22 cellular contexts compared by ENCODE assay signal in the genomic region with DNA sequence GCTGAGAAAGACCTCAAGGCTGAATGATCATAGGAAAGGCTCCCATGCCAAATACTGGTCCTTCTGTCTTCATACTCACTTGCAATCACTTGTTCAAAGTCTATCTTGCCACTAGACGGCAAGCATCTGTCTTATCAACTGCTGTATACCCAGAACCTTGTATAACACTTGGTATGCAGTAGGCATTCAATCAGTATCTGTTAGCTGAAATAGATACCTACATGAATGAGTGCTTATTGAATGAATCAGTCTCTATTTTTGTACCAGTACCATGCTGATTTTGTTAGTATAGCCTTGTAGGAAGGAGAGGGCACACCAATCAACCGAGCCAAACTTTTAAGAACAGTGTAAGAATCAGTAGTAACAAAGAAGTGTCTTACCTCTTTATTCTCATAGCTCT.
DNase-seq lines count a peak whose midpoint lies in the region; ATAC-seq and TF ChIP-seq lines count a peak whose summit lies in the region.
"Had no signal": no experiment of that assay in that cellular context is flagged by ENCODE, and none has a peak within 500 bp of the region (broad histone marks: within the 10 kb centered on the region; RNA-seq: fewer than 3 reads in every experiment).

No MANE protein-coding gene starts in this region.

- H3K4me1 ChIP-seq in CD4-positive, CD25-positive, alpha-beta regulatory T cell (ENCODE audit: control insufficient read depth, insufficient read depth, low read length, poor library complexity, severe bottlenecking): peaks cover 45% of the 10 kb centered on the region
- H3K4me1 ChIP-seq in CD4-positive, alpha-beta memory T cell (ENCODE audit: insufficient read depth, low read length): peaks cover 64% of the 10 kb centered on the region
- H3K4me1 ChIP-seq in esophagus muscularis mucosa (peaks cover 28 to 46% (median 41%) of the 10 kb centered on the region in 4 donors), lower lobe of right lung (peaks cover 17% of the 10 kb centered on the region)
- H3K4me1 ChIP-seq: BE2C had no signal

- 90% methylated on average over 2 of the region's 2 CpGs for WGBS in esophagus muscularis mucosa

- POLR2A ChIA-PET in CD4-positive, alpha-beta memory T cell (lab: Charles Lee; ENCODE audit: partially characterized antibody): interaction anchor here (0.6 to 5.0 kb wide), 2 partner anchors 32 to 79 kb away, joined by 4 to 43 read pairs; a partner anchor contains a TSS

- H3K4me3 ChIP-seq in CD4-positive, CD25-positive, alpha-beta regulatory T cell (ENCODE audit: low read depth, low read length): no peak overlapping the region
- H3K4me3 ChIP-seq in CD4-positive, alpha-beta memory T cell (ENCODE audit: low read length in 2 of 2): no peak overlapping the region
- H3K4me3 ChIP-seq in esophagus muscularis mucosa (no peak overlapping the region), lower lobe of right lung (no peak overlapping the region)
- H3K4me3 ChIP-seq: SK-N-MC had no signal

- H3K27me3 Mint-ChIP-seq in CD4-positive, CD25-positive, alpha-beta regulatory T cell: no peaks in the 10 kb centered on the region
- H3K27me3 Mint-ChIP-seq in CD4-positive, alpha-beta memory T cell: no peaks in the 10 kb centered on the region
- no peaks in the 10 kb centered on the region for H3K27me3 Mint-ChIP-seq in activated T-helper 17 cell treated with anti-CD3 and anti-CD28 coated beads, Interleukin-2, amount 50 U/mL, for 72 hours

- no peak for DNase-seq in CD4-positive, CD25-positive, alpha-beta regulatory T cell
- DNase-seq in CD4-positive, alpha-beta memory T cell: no peak
- no peak for DNase-seq in esophagus muscularis mucosa (ENCODE audit: extremely low spot score)
- no peak for DNase-seq in Ammon's horn (ENCODE audit: low spot score)
- DNase-seq in lower lobe of right lung: no peak
- DNase-seq in NCI-H128 (lab: John Stamatoyannopoulos, UW; ENCODE audit: unreplicated experiment): no peak
- DNase-seq: BE2C; CD8-positive, alpha-beta T cell; DND-41; H7; IMR-90; Karpas-422; MM.1S; NCI-H1092 treated with DMSO at 0.1 percent for 48 hours; NCI-H1694 treated with DMSO at 0.1 percent for 48 hours; NCI-H2107; NCI-H2227 treated with DMSO at 0.1 percent for 48 hours; NCI-H524 had no signal

- peak overlapping the region; percentile 62 to 95 (median 72) for H3K27ac Mint-ChIP-seq in CD4-positive, CD25-positive, alpha-beta regulatory T cell
- H3K27ac Mint-ChIP-seq in CD4-positive, alpha-beta memory T cell: peak overlapping the region in 6 of 7 donors; percentile 50 to 95 (median 84)
- peak overlapping the region; percentile 99 for H3K27ac Mint-ChIP-seq in activated T-helper 17 cell treated with anti-CD3 and anti-CD28 coated beads, Interleukin-2, amount 50 U/mL, for 72 hours

- no peaks in the 10 kb centered on the region for H3K9me3 ChIP-seq in CD4-positive, CD25-positive, alpha-beta regulatory T cell (ENCODE audit: control insufficient read depth in 2 of 2, low read length in 2 of 2)
- H3K9me3 ChIP-seq in CD4-positive, alpha-beta memory T cell (ENCODE audit: control insufficient read depth in 1 of 2, low read length in 2 of 2): no peaks in the 10 kb centered on the region
- H3K9me3 ChIP-seq in esophagus muscularis mucosa (no peaks in the 10 kb centered on the region), lower lobe of right lung (no peaks in the 10 kb centered on the region)
- H3K9me3 ChIP-seq: BE2C had no signal

- peaks cover 0 to 3% (median 0%) of the 10 kb centered on the region in 7 donors for H3K9me3 Mint-ChIP-seq in CD4-positive, CD25-positive, alpha-beta regulatory T cell
- no peaks in the 10 kb centered on the region for H3K9me3 Mint-ChIP-seq in CD4-positive, alpha-beta memory T cell
- H3K9me3 Mint-ChIP-seq in activated T-helper 17 cell treated with anti-CD3 and anti-CD28 coated beads, Interleukin-2, amount 50 U/mL, for 72 hours: no peaks in the 10 kb centered on the region
- H3K9me3 Mint-ChIP-seq: CD8-positive, alpha-beta T cell had no signal

- H3K36me3 ChIP-seq in CD4-positive, CD25-positive, alpha-beta regulatory T cell (ENCODE audit: control insufficient read depth, insufficient read depth, low read length): peaks cover 43% of the 10 kb centered on the region
- no peaks in the 10 kb centered on the region for H3K36me3 ChIP-seq in CD4-positive, alpha-beta memory T cell (ENCODE audit: insufficient read depth, low read length)
- H3K36me3 ChIP-seq in esophagus muscularis mucosa: peaks cover 7 to 44% (median 25%) of the 10 kb centered on the region in 4 donors
- H3K36me3 ChIP-seq in lower lobe of right lung: no peaks in the 10 kb centered on the region
- H3K36me3 ChIP-seq: BE2C had no signal

- peaks cover 33 to 75% (median 57%) of the 10 kb centered on the region in 4 donors for H3K4me1 Mint-ChIP-seq in CD4-positive, CD25-positive, alpha-beta regulatory T cell
- H3K4me1 Mint-ChIP-seq in CD4-positive, alpha-beta memory T cell: peaks cover 49 to 76% (median 62%) of the 10 kb centered on the region in 4 donors
- peaks cover 30% of the 10 kb centered on the region for H3K4me1 Mint-ChIP-seq in activated T-helper 17 cell treated with anti-CD3 and anti-CD28 coated beads, Interleukin-2, amount 50 U/mL, for 72 hours

- TF ChIP-seq POLR2A in esophagus muscularis mucosa (IDR thresholded peaks at IDR 0.05; ENCODE audit: low read depth): no peak

- CTCF ChIA-PET in CD4-positive, alpha-beta memory T cell (lab: Charles Lee; ENCODE audit: partially characterized antibody): interaction anchor here (1.3 to 4.7 kb wide), 2 partner anchors 33 to 88 kb away, joined by 3 to 23 read pairs; no protein-coding TSS in a partner anchor

- intact Hi-C loops in CD4-positive, alpha-beta memory T cell (cut with micrococcal nuclease): loop anchor here (5.0 kb wide), 1 partner anchor 86 kb away; no protein-coding TSS in a partner anchor
- intact Hi-C loops in esophagus muscularis mucosa (cut with DNase I) (loop anchor here (5.0 kb wide), 1 partner anchor 79 kb away; a partner anchor contains a TSS), lower lobe of right lung (cut with DNase I) (no loop called here)

- peaks cover 32% of the 10 kb centered on the region for H3K36me3 Mint-ChIP-seq in CD4-positive, CD25-positive, alpha-beta regulatory T cell
- H3K36me3 Mint-ChIP-seq in CD4-positive, alpha-beta memory T cell: peaks cover 41 to 59% of the 10 kb centered on the region in 2 donors
- H3K36me3 Mint-ChIP-seq in activated T-helper 17 cell treated with anti-CD3 and anti-CD28 coated beads, Interleukin-2, amount 50 U/mL, for 72 hours (ENCODE audit: low read depth): peaks cover 73% of the 10 kb centered on the region

- peak overlapping the region in 2 of 4 donors; percentile 1 to 36 for H3K4me3 Mint-ChIP-seq in CD4-positive, CD25-positive, alpha-beta regulatory T cell
- peak overlapping the region in 1 of 8 donors; percentile 1 for H3K4me3 Mint-ChIP-seq in CD4-positive, alpha-beta memory T cell
- no peak overlapping the region for H3K4me3 Mint-ChIP-seq in activated T-helper 17 cell treated with anti-CD3 and anti-CD28 coated beads, Interleukin-2, amount 50 U/mL, for 72 hours
- H3K4me3 Mint-ChIP-seq: CD8-positive, alpha-beta T cell had no signal

- peak overlapping the region; percentile 93 for H3K27ac ChIP-seq in CD4-positive, CD25-positive, alpha-beta regulatory T cell (ENCODE audit: insufficient read depth, low read length, poor library complexity, severe bottlenecking)
- no peak overlapping the region for H3K27ac ChIP-seq in CD4-positive, alpha-beta memory T cell (ENCODE audit: low read depth, low read length)
- H3K27ac ChIP-seq in esophagus muscularis mucosa (replicated peaks in 1 of 4) (peak overlapping the region; percentile 75 to 89 (median 80)), lower lobe of right lung (no peak overlapping the region)
- H3K27ac ChIP-seq: SK-N-MC had no signal

- no peak for TF ChIP-seq CTCF in esophagus muscularis mucosa (IDR thresholded peaks at IDR 0.05)
- no peak for TF ChIP-seq CTCF in lower lobe of right lung (IDR thresholded peaks at IDR 0.05)

- no peak for TF ChIP-seq EP300 in esophagus muscularis mucosa (IDR thresholded peaks at IDR 0.05)

- H3K27me3 ChIP-seq in CD4-positive, CD25-positive, alpha-beta regulatory T cell (ENCODE audit: control insufficient read depth, insufficient read depth, low read length): no peaks in the 10 kb centered on the region
- no peaks in the 10 kb centered on the region for H3K27me3 ChIP-seq in CD4-positive, alpha-beta memory T cell (ENCODE audit: insufficient read depth, low read length)
- H3K27me3 ChIP-seq in esophagus muscularis mucosa (no peaks in the 10 kb centered on the region), lower lobe of right lung (ENCODE audit: low read depth) (no peaks in the 10 kb centered on the region)
- H3K27me3 ChIP-seq: BE2C had no signal

- ATAC-seq in CD4-positive, CD25-positive, alpha-beta regulatory T cell (ENCODE audit: low read depth in 2 of 2): no peak
- ATAC-seq in activated T-helper 17 cell treated with anti-CD3 and anti-CD28 coated beads, Interleukin-2, amount 50 U/mL, for 72 hours (replicated peaks): no peak
- ATAC-seq in GM21381 (IDR thresholded peaks at IDR 0.05; ENCODE audit: unreplicated experiment) (no peak), lower lobe of right lung (no peak)
- ATAC-seq: CD8-positive, alpha-beta T cell; Panc1 had no signal

Comparison
In these comparisons a context has a peak if more than half of its experiments do, and no peak if none do; other contexts are left out.
1. H3K27ac ChIP-seq: peak in CD4-positive, CD25-positive, alpha-beta regulatory T cell (single experiment) and esophagus muscularis mucosa (4 of 4); none in CD4-positive, alpha-beta memory T cell (single experiment) and lower lobe of right lung (single experiment).
2. Peak in every context shown above with its lines, with median percentiles within 50 percentile points of each other: H3K27ac Mint-ChIP-seq.